ENCODE assay signal across 34 cellular contexts in genomic region chr20:17441745-17442144, GRCh38.
"Had no signal": no experiment of that assay in that cellular context is flagged by ENCODE, and none has a peak within 500 bp of the region (broad histone marks: within the 10 kb centered on the region; RNA-seq: fewer than 3 reads in every experiment).

No MANE protein-coding gene starts in this region.

- H3K4me1 ChIP-seq: adrenal gland, ascending aorta, body of pancreas, breast epithelium had no signal

- DNase-seq: activated effector memory CD4-positive, alpha-beta T cell treated with anti-CD3 and anti-CD28 coated beads, Interleukin-2, amount 50 U/mL, for 16 hours; activated effector memory CD4-positive, alpha-beta T cell treated with Interleukin-2 at 50 U/mL for 16 hours; activated gamma-delta T cell; activated gamma-delta T cell treated with Interleukin-2 at 50 U/mL for 16 hours; activated naive CD4-positive, alpha-beta T cell; activated naive CD4-positive, alpha-beta T cell treated with anti-CD3 and anti-CD28 coated beads for 36 hours; activated naive CD4-positive, alpha-beta T cell treated with anti-CD3 and anti-CD28 coated beads, Interleukin-2, amount 10 ng/mL, durations not matched to agents 7 days and 5 days; activated naive CD4-positive, alpha-beta T cell treated with anti-CD3 and anti-CD28 coated beads, Interleukin-2, amount 50 U/mL, for 16 hours; activated naive CD4-positive, alpha-beta T cell treated with Interleukin-2 at 50 U/mL for 16 hours; activated naive CD8-positive, alpha-beta T cell treated with anti-CD3 and anti-CD28 coated beads for 36 hours; activated naive CD8-positive, alpha-beta T cell treated with anti-CD3 and anti-CD28 coated beads, Interleukin-2, amount 10 ng/mL, durations not matched to agents 7 days and 5 days; activated naive CD8-positive, alpha-beta T cell treated with anti-CD3 and anti-CD28 coated beads, Interleukin-2, amount 50 U/mL, for 24 hours; activated T-cell treated with anti-CD3 and anti-CD28 coated beads, Interleukin-2, amount 50 U/mL, for 1 hour; activated T-cell treated with anti-CD3 and anti-CD28 coated beads, Interleukin-2, amount 50 U/mL, for 24 hours; activated T-cell treated with anti-CD3 and anti-CD28 coated beads, Interleukin-2, amount 50 U/mL, for 4 hours; activated T-cell treated with anti-CD3 and anti-CD28 coated beads, Interleukin-2, amount 50 U/mL, for 48 hours; activated T-cell treated with anti-CD3 and anti-CD28 coated beads, Interleukin-2, amount 50 U/mL, for 72 hours; adrenal gland; amniotic stem cell; amygdala; anterior cingulate cortex; aorta; body of pancreas; brain microvascular endothelial cell; caudate nucleus; central memory CD4-positive, alpha-beta T cell; cerebellar nuclear complex had no signal

- H3K27me3 ChIP-seq: adrenal gland, ascending aorta, body of pancreas, brain microvascular endothelial cell, cardiac muscle cell had no signal

- FAIRE-seq: astrocyte, bronchial epithelial cell had no signal

- H3K9me3 ChIP-seq: adrenal gland, ascending aorta, body of pancreas, breast epithelium had no signal

- H3K4me3 ChIP-seq: adrenal gland, ascending aorta, body of pancreas, breast epithelium, cardiac muscle cell had no signal

- H3K36me3 ChIP-seq: adrenal gland, ascending aorta, brain microvascular endothelial cell, breast epithelium, cardiac muscle cell had no signal

- ATAC-seq: activated naive CD4-positive, alpha-beta T cell treated with anti-CD3 and anti-CD28 coated beads, Interleukin-2, amount 50 U/mL, for 72 hours; activated naive CD8-positive, alpha-beta T cell treated with anti-CD3 and anti-CD28 coated beads, Interleukin-2, amount 50 U/mL, for 24 hours; activated T-cell treated with anti-CD3 and anti-CD28 coated beads, Interleukin-2, amount 50 U/mL, for 4 hours; activated T-cell treated with anti-CD3 and anti-CD28 coated beads, Interleukin-2, amount 50 U/mL, for 72 hours; activated T-helper 17 cell treated with anti-CD3 and anti-CD28 coated beads, Interleukin-2, amount 50 U/mL, for 72 hours; body of pancreas had no signal

- H3K27ac ChIP-seq: adrenal gland, ascending aorta, body of pancreas, brain microvascular endothelial cell, breast epithelium, cardiac muscle cell had no signal
